14 cellular contexts compared by ENCODE assay signal in the genomic region with DNA sequence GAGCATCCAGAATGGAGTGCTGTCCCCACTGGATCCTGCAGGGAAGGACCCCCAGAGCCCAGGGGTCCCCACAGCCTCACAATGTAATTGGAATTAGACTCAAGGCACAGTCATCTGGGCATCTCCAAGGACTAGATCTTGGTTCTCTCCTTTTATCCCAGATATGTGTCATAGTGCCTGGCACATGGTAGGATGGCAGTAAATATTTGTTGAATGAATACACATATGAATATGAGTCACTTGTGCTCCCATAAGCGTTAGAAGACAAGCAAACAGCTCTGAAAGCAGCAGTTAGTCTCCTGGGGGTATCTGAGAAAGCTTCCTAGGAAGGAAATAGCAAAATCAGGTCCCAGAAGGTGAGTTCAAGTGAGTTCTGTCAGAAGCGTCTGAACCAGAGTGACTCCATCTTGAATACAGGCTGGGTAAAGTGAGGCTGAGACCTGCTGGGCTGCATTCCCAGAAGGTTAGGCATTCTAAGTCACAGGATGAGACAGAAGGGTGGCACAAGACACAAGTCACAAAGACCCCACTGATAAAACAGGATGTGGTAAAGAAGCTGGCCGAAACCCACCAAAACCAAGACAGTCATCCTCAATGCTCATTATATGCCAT.
A peak's percentile ranks its signal among the peaks of the same experiment; 100 is the strongest.
DNase-seq lines count a peak whose midpoint lies in the region; ATAC-seq and TF ChIP-seq lines count a peak whose summit lies in the region.
"Had no signal": no experiment of that assay in that cellular context is flagged by ENCODE, and none has a peak within 500 bp of the region (broad histone marks: within the 10 kb centered on the region; RNA-seq: fewer than 3 reads in every experiment).

No MANE protein-coding gene starts in this region.

- no peaks in the 10 kb centered on the region for H3K36me3 Mint-ChIP-seq in type B pancreatic cell
- H3K36me3 Mint-ChIP-seq: activated naive CD8-positive, alpha-beta T cell had no signal

- H3K4me3 Mint-ChIP-seq in type B pancreatic cell: no peak overlapping the region
- H3K4me3 Mint-ChIP-seq: activated naive CD8-positive, alpha-beta T cell had no signal

- DNase-seq in activated CD8-positive, alpha-beta memory T cell treated with anti-CD3 and anti-CD28 coated beads for 24 hours: peak; percentile 24
- no peak for DNase-seq in activated CD8-positive, alpha-beta memory T cell treated with anti-CD3 and anti-CD28 coated beads, Interleukin-2, amount 50 U/mL, for 4 hours
- DNase-seq in RWPE2 (ENCODE audit: low spot score) (no peak), epithelial cell of proximal tubule (ENCODE audit: low read depth) (peak; percentile 10), type B pancreatic cell (ENCODE audit: extremely low spot score, unreplicated experiment) (peak; percentile 22), globus pallidus (ENCODE audit: low spot score) (no peak), DMS79 (lab: John Stamatoyannopoulos, UW) (no peak), aorta (no peak)
- DNase-seq: cortex of kidney, DMS 273 treated with DMSO at 0.1 percent for 48 hours, NCI-H2029 treated with DMSO at 0.1 percent for 48 hours, posterior cingulate gyrus, transverse colon had no signal

- WGBS in aorta, 2 donors: 85 to 90% methylated on average over 3 of the region's 3 CpGs

- no peak overlapping the region for H3K27ac ChIP-seq in RWPE2 (ENCODE audit: poor library complexity, severe bottlenecking)
- no peak overlapping the region for H3K27ac ChIP-seq in aorta (ENCODE audit: low read depth in 1 of 2, low read length in 2 of 2)
- H3K27ac ChIP-seq: transverse colon had no signal

- peaks cover 30% of the 10 kb centered on the region for H3K4me1 Mint-ChIP-seq in type B pancreatic cell (ENCODE audit: unreplicated experiment)

- peaks cover 4% of the 10 kb centered on the region for H3K27me3 ChIP-seq in RWPE2 (ENCODE audit: insufficient read depth, poor library complexity, severe bottlenecking)
- H3K27me3 ChIP-seq in aorta (ENCODE audit: control insufficient read depth in 1 of 2, insufficient read depth in 2 of 2, low read length in 1 of 2): no peaks in the 10 kb centered on the region
- H3K27me3 ChIP-seq: transverse colon had no signal

- intact Hi-C loops in aorta (cut with DNase I): no loop called here

- TF ChIP-seq CTCF in RWPE2 (IDR thresholded peaks at IDR 0.05; ENCODE audit: poor library complexity, severe bottlenecking) (no peak), epithelial cell of proximal tubule (conservative IDR thresholded peaks at IDR 0.05; ENCODE audit: low read depth, low read length) (no peak), type B pancreatic cell (conservative IDR thresholded peaks at IDR 0.05) (no peak)

- H3K36me3 ChIP-seq in RWPE2 (ENCODE audit: low read depth) (no peaks in the 10 kb centered on the region), aorta (ENCODE audit: control insufficient read depth in 1 of 2, insufficient read depth in 2 of 2, low read length in 1 of 2) (no peaks in the 10 kb centered on the region)
- H3K36me3 ChIP-seq: transverse colon had no signal

- no peaks in the 10 kb centered on the region for H3K4me1 ChIP-seq in RWPE2 (ENCODE audit: insufficient read depth, poor library complexity, severe bottlenecking)
- H3K4me1 ChIP-seq in aorta (ENCODE audit: control insufficient read depth in 1 of 2, insufficient read depth in 2 of 2, low read length in 2 of 2): no peaks in the 10 kb centered on the region

- H3K9me3 Mint-ChIP-seq in type B pancreatic cell: peaks cover 5% of the 10 kb centered on the region

- H3K9me3 ChIP-seq in RWPE2 (ENCODE audit: severe bottlenecking) (no peaks in the 10 kb centered on the region), aorta (ENCODE audit: control insufficient read depth, low read length) (no peaks in the 10 kb centered on the region)
- H3K9me3 ChIP-seq: transverse colon had no signal

- H3K27ac Mint-ChIP-seq in type B pancreatic cell: no peak overlapping the region
- H3K27ac Mint-ChIP-seq: activated naive CD8-positive, alpha-beta T cell had no signal

- ATAC-seq in RWPE2 (ENCODE audit: low read depth): peak; percentile 62; the same call in 2 of the 3 replicates
- no peak for ATAC-seq in aorta (ENCODE audit: low FRiP score)

- H3K27me3 Mint-ChIP-seq in type B pancreatic cell: no peaks in the 10 kb centered on the region

- H3K4me3 ChIP-seq in RWPE2 (ENCODE audit: severe bottlenecking): no peak overlapping the region
- H3K4me3 ChIP-seq in epithelial cell of proximal tubule (ENCODE audit: low read depth, low read length): no peak overlapping the region
- no peak overlapping the region for H3K4me3 ChIP-seq in aorta (ENCODE audit: low read length in 2 of 2)
- H3K4me3 ChIP-seq: transverse colon had no signal

Comparison
In these comparisons a context has a peak if more than half of its experiments do, and no peak if none do; other contexts are left out.
1. DNase-seq: peak in activated CD8-positive, alpha-beta memory T cell treated with anti-CD3 and anti-CD28 coated beads for 24 hours (single experiment), epithelial cell of proximal tubule (single experiment) and type B pancreatic cell (single experiment); none in activated CD8-positive, alpha-beta memory T cell treated with anti-CD3 and anti-CD28 coated beads, Interleukin-2, amount 50 U/mL, for 4 hours (single experiment), RWPE2 (single experiment), globus pallidus (single experiment), DMS79 (single experiment) and aorta (0 of 2).